In the genomic region with DNA sequence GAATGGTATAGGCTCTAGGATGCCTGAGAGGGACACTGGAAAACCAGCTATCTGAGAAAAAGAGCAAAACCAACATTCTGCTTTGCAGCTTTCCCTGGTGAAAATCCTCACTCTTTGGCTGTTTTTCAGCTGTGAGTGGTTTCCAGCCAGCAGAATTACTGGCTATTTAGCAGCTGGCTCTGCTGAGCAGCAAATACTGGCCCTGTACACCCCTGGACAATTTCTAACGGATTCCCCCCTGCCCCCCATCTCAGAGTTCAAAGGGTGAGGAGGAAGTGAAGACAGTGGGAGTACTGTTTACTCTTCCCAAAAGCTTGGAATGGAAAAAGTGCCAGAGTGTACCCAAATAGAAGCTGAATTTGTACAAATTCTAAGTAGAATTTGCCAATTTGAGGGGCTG, we compare ENCODE assay signal across 18 cellular contexts. TPM values are rescaled to one million over a fixed set of nuclear protein-coding genes. Genes with fewer than 3 reads are reported as not detected.
DNase-seq lines count a peak whose midpoint lies in the region; ATAC-seq lines count a peak whose summit lies in the region.
"Had no signal": no experiment of that assay in that cellular context is flagged by ENCODE, and none has a peak within 500 bp of the region (broad histone marks: within the 10 kb centered on the region; RNA-seq: fewer than 3 reads in every experiment).

No MANE protein-coding gene starts in this region.

- no peaks in the 10 kb centered on the region for H3K79me2 ChIP-seq in Karpas-422 (ENCODE audit: low read length)

- WGBS in neuronal stem cell (ENCODE audit: extremely low coverage in 2 of 2, insufficient read length in 2 of 2, insufficient replicate concordance in 1 of 2), 2 donors = no CpG with 5 or more reads among the region's 1 CpG

- H3K27me3 ChIP-seq in neuronal stem cell (ENCODE audit: control insufficient read depth in 3 of 3, insufficient read depth in 3 of 3, low read depth in 1 of 3, low read length in 3 of 3) = peaks cover 0 to 8% (median 0%) of the 10 kb centered on the region in 3 experiments
- no peaks in the 10 kb centered on the region for H3K27me3 ChIP-seq in Karpas-422 (ENCODE audit: low read length)
- H3K27me3 ChIP-seq: BE2C, BLaER1 had no signal

- H3K9me2 ChIP-seq in Karpas-422 (replicated peaks; ENCODE audit: insufficient read depth, low read length) = no peaks in the 10 kb centered on the region

- peak; percentile 53 for DNase-seq in cardiac septum (ENCODE audit: low spot score)
- DNase-seq in Right ventricle myocardium inferior (ENCODE audit: missing footprints) = no peak
- DNase-seq in inferior parietal cortex (ENCODE audit: extremely low spot score) = peak; percentile 6
- DNase-seq in left kidney (ENCODE audit: low read depth, low spot score) = peak; percentile 20
- no peak for DNase-seq in neuronal stem cell (ENCODE audit: low spot score)
- DNase-seq in stimulated activated CD4-positive, alpha-beta T cell treated with anti-CD3 and anti-CD28 coated beads, Interleukin-4, amount 100 ng/mL, for 24 hours = no peak
- DNase-seq in Karpas-422 = no peak
- no peak for DNase-seq in stimulated activated CD4-positive, alpha-beta T cell treated with anti-CD3 and anti-CD28 coated beads, Interleukin-12 subunit alpha, Interleukin-12 subunit beta, amount 100 ng/mL, for 4 hours
- DNase-seq: 8988T; ACHN; BE2C; CD4-positive, alpha-beta memory T cell; CD4-positive, CD25-positive, alpha-beta regulatory T cell; CD8-positive, alpha-beta memory T cell; COR-L47; DMS79 treated with DMSO at 0.1 percent for 48 hours; GF-D8 had no signal

- H3K4me3 ChIP-seq in neuronal stem cell (ENCODE audit: low read length in 2 of 2) (no peak overlapping the region), Karpas-422 (ENCODE audit: low read length) (no peak overlapping the region)
- H3K4me3 ChIP-seq: BLaER1 had no signal

- no peak overlapping the region for H2BK5ac ChIP-seq in neuronal stem cell (ENCODE audit: low read length)

- no peak overlapping the region for H3K4ac ChIP-seq in neuronal stem cell (ENCODE audit: low read length)

- ATAC-seq in Right ventricle myocardium inferior = no peak

- no peak overlapping the region for H3K23ac ChIP-seq in neuronal stem cell (ENCODE audit: low read depth, low read length, poor library complexity)

- no peak overlapping the region for H3K4me2 ChIP-seq in neuronal stem cell (ENCODE audit: insufficient read depth, low read length, poor library complexity, severe bottlenecking)
- no peak overlapping the region for H3K4me2 ChIP-seq in Karpas-422 (ENCODE audit: low read depth, low read length, poor library complexity, severe bottlenecking)
- H3K4me2 ChIP-seq: BLaER1 had no signal

- H2BK12ac ChIP-seq in neuronal stem cell (ENCODE audit: low read length) = no peak overlapping the region

- H3K36me3 ChIP-seq in neuronal stem cell (replicated peaks in 1 of 2; ENCODE audit: control insufficient read depth in 2 of 2, insufficient read depth in 2 of 2, low read length in 2 of 2) (no peaks in the 10 kb centered on the region), Karpas-422 (ENCODE audit: insufficient read depth, low read length) (no peaks in the 10 kb centered on the region)
- H3K36me3 ChIP-seq: BE2C, BLaER1 had no signal

- no peak overlapping the region for H4K91ac ChIP-seq in neuronal stem cell (ENCODE audit: low read depth, low read length, poor library complexity)

- H3K9me3 ChIP-seq in neuronal stem cell (replicated peaks in 1 of 2; ENCODE audit: control insufficient read depth in 2 of 2, insufficient read depth in 1 of 2, low read depth in 1 of 2, low read length in 2 of 2) (no peaks in the 10 kb centered on the region), Karpas-422 (ENCODE audit: low read length) (no peaks in the 10 kb centered on the region)
- H3K9me3 ChIP-seq: BE2C, BLaER1 had no signal

- no peaks in the 10 kb centered on the region for H3K79me1 ChIP-seq in neuronal stem cell (ENCODE audit: low read depth, low read length)

- H2AFZ ChIP-seq in neuronal stem cell (ENCODE audit: low read length) (peak overlapping the region; percentile 56), Karpas-422 (ENCODE audit: low read length) (no peak overlapping the region)

- no peak overlapping the region for H2BK15ac ChIP-seq in neuronal stem cell (ENCODE audit: low read length)

- no peak overlapping the region for H2AK5ac ChIP-seq in neuronal stem cell (ENCODE audit: low read depth, low read length)

- H3K14ac ChIP-seq in neuronal stem cell (ENCODE audit: low read length) = no peak overlapping the region

- H3K4me1 ChIP-seq in neuronal stem cell (ENCODE audit: control insufficient read depth in 2 of 2, insufficient read depth in 1 of 2, low read depth in 1 of 2, low read length in 2 of 2) = no peaks in the 10 kb centered on the region
- no peaks in the 10 kb centered on the region for H3K4me1 ChIP-seq in Karpas-422 (ENCODE audit: low read length)
- H3K4me1 ChIP-seq: BE2C, BLaER1 had no signal

- H4K20me1 ChIP-seq in Karpas-422 (ENCODE audit: insufficient read depth, low read depth, low read length) = no peaks in the 10 kb centered on the region
- H4K20me1 ChIP-seq: BLaER1 had no signal

- H4K8ac ChIP-seq in neuronal stem cell (ENCODE audit: low read depth, low read length) = no peak overlapping the region

- H3K27ac ChIP-seq in neuronal stem cell (replicated peaks; ENCODE audit: low read length) (no peak overlapping the region), Karpas-422 (ENCODE audit: low read length) (no peak overlapping the region)
- H3K27ac ChIP-seq: BLaER1 had no signal

- H3K18ac ChIP-seq in neuronal stem cell (ENCODE audit: low read length) = no peak overlapping the region

- intact Hi-C loops in cardiac septum (cut with DNase I) = no loop called here
- intact Hi-C loops in Right ventricle myocardium inferior (cut with DNase I) = no loop called here

- H2BK120ac ChIP-seq in neuronal stem cell (ENCODE audit: low read depth, low read length) = no peak overlapping the region

- H3K9ac ChIP-seq in neuronal stem cell (ENCODE audit: low read depth, low read length, poor library complexity) (no peak overlapping the region), Karpas-422 (ENCODE audit: low read length) (no peak overlapping the region)
- H3K9ac ChIP-seq: BLaER1 had no signal

RNA-seq across cellular contexts. Expression of gene IMP4, which starts 26.1 kb away (rescaled TPM):
- total RNA-seq in cardiac septum = 60.7 TPM
- 63.7 TPM for total RNA-seq in Right ventricle myocardium inferior
- 49.5 TPM for polyA plus RNA-seq in neuronal stem cell (2013, experiment 1 of 2)
- polyA plus RNA-seq in neuronal stem cell (2013, experiment 2 of 2) = 45.4 TPM
- 233 and 379 TPM in 2 replicates for total RNA-seq in Karpas-422 (2014; rRNA removed; shearing (Covaris generic); ENCODE audit: low replicate concordance)

RNA-seq across cellular contexts. Expression of gene PTPN18, which starts 39.3 kb away (rescaled TPM):
- total RNA-seq in cardiac septum (13.4 TPM), Right ventricle myocardium inferior (16.9 TPM)
- polyA plus RNA-seq in neuronal stem cell (2013, experiment 1 of 2) = 24.7 TPM
- 25.2 TPM for polyA plus RNA-seq in neuronal stem cell (2013, experiment 2 of 2)
- 229 and 264 TPM in 2 replicates for total RNA-seq in Karpas-422 (2014; rRNA removed; shearing (Covaris generic); ENCODE audit: low replicate concordance)

Comparison
In these comparisons a context has a peak if more than half of its experiments do, and no peak if none do; other contexts are left out.
1. DNase-seq: peak in cardiac septum (single experiment), inferior parietal cortex (single experiment) and left kidney (single experiment); none in Right ventricle myocardium inferior (single experiment), neuronal stem cell (single experiment), stimulated activated CD4-positive, alpha-beta T cell treated with anti-CD3 and anti-CD28 coated beads, Interleukin-4, amount 100 ng/mL, for 24 hours (single experiment), Karpas-422 (single experiment) and stimulated activated CD4-positive, alpha-beta T cell treated with anti-CD3 and anti-CD28 coated beads, Interleukin-12 subunit alpha, Interleukin-12 subunit beta, amount 100 ng/mL, for 4 hours (single experiment).
2. RNA of gene PTPN18, which starts 39.3 kb away (total RNA-seq): 229 to 264 TPM in Karpas-422; 16.9 TPM in Right ventricle myocardium inferior (single experiment) and 13.4 TPM in cardiac septum (single experiment); every median in the first group is over 10 times any median in the second.